Comparison of ENCODE assay signal across 11 cellular contexts in the genomic region with DNA sequence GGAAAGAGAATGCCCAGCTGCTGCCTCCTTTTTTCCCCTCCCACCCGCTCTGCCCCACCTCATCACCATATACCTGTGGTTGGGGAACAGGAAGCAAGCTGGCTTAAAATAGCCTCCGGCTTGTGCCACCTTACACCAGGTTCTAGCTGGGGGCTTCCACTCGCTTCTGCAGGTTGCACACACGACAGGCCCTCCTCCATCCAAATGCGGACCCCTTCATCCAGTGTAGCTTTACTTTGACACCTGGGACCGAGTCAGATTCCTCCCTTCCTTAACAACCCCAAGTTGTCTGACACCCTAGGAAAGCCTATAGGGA. TPM values are rescaled to one million over a fixed set of nuclear protein-coding genes. Genes with fewer than 3 reads are reported as not detected.
A peak's percentile ranks its signal among the peaks of the same experiment; 100 is the strongest.
DNase-seq lines count a peak whose midpoint lies in the region; ATAC-seq and TF ChIP-seq lines count a peak whose summit lies in the region.
"Had no signal": no experiment of that assay in that cellular context is flagged by ENCODE, and none has a peak within 500 bp of the region (broad histone marks: within the 10 kb centered on the region; RNA-seq: fewer than 3 reads in every experiment).

No MANE protein-coding gene starts in this region.

- TF ChIP-seq POLR2A in sigmoid colon (IDR thresholded peaks at IDR 0.05): no peak

- no peaks in the 10 kb centered on the region for H4K20me1 ChIP-seq in DOHH2 (ENCODE audit: control insufficient read depth, insufficient read depth, low read depth, low read length)
- H4K20me1 ChIP-seq in Loucy (ENCODE audit: insufficient read depth, low read length, poor library complexity, severe bottlenecking): no peaks in the 10 kb centered on the region
- no peaks in the 10 kb centered on the region for H4K20me1 ChIP-seq in mammary epithelial cell (ENCODE audit: insufficient read depth, low read length)

- H3K4me3 ChIP-seq in DOHH2 (ENCODE audit: low read length) (peak overlapping the region; percentile 63), Loucy (ENCODE audit: low read length, poor library complexity, severe bottlenecking) (peak overlapping the region; percentile 62), mammary epithelial cell (replicated peaks in 1 of 3; ENCODE audit: insufficient read depth in 1 of 3, low read depth in 2 of 3, low read length in 3 of 3) (no peak overlapping the region), ascending aorta (no peak overlapping the region), sigmoid colon (no peak overlapping the region)

- H3K9me3 ChIP-seq in DOHH2 (ENCODE audit: control insufficient read depth, insufficient read depth, low read length): no peaks in the 10 kb centered on the region
- no peaks in the 10 kb centered on the region for H3K9me3 ChIP-seq in Loucy (ENCODE audit: insufficient read depth, low read depth, low read length)
- H3K9me3 ChIP-seq in mammary epithelial cell (replicated peaks; ENCODE audit: insufficient read depth, low read length): no peaks in the 10 kb centered on the region
- H3K9me3 ChIP-seq in ascending aorta: no peaks in the 10 kb centered on the region
- no peaks in the 10 kb centered on the region for H3K9me3 ChIP-seq in sigmoid colon
- H3K9me3 ChIP-seq: neutrophil had no signal

- H3K27ac ChIP-seq in DOHH2 (ENCODE audit: low read depth, low read length): peak overlapping the region; percentile 67
- H3K27ac ChIP-seq in mammary epithelial cell (ENCODE audit: insufficient read depth, low read depth, low read length): peak overlapping the region; percentile 80
- H3K27ac ChIP-seq in caudate nucleus (ENCODE audit: low read depth, low read length): no peak overlapping the region
- no peak overlapping the region for H3K27ac ChIP-seq in ascending aorta
- peak overlapping the region in 2 of 4 donors; percentile 5 to 54 for H3K27ac ChIP-seq in sigmoid colon
- H3K27ac ChIP-seq: neutrophil had no signal

- CTCF ChIA-PET in mammary epithelial cell (lab: Charles Lee; ENCODE audit: low non-redundant PET): interaction anchor here (0.5 to 0.8 kb wide), 5 partner anchors 18 to 120 kb away, joined by 3 to 6 read pairs (median 3); no protein-coding TSS in a partner anchor

- H3K4me1 ChIP-seq in DOHH2 (ENCODE audit: control insufficient read depth, low read length): peaks cover 81% of the 10 kb centered on the region
- H3K4me1 ChIP-seq in Loucy (ENCODE audit: insufficient read depth, low read length, poor library complexity, severe bottlenecking): peaks cover 64% of the 10 kb centered on the region
- peaks cover 60% of the 10 kb centered on the region for H3K4me1 ChIP-seq in mammary epithelial cell (ENCODE audit: insufficient read depth, low read length)
- H3K4me1 ChIP-seq in ascending aorta: peaks cover 4 to 14% of the 10 kb centered on the region in 2 donors
- peaks cover 0 to 33% (median 24%) of the 10 kb centered on the region in 4 donors for H3K4me1 ChIP-seq in sigmoid colon

- dilution Hi-C loops in mammary epithelial cell (cut with HindIII; ENCODE audit: low sequenced_read_pairs): no loop called here

- H3K36me3 Mint-ChIP-seq in natural killer cell treated with Interleukin-12 subunit alpha and Interleukin-12 subunit beta and Interleukin-15 and Interleukin-18, amount 100 ng/mL, for 72 hours: no peaks in the 10 kb centered on the region

- H3K4me1 Mint-ChIP-seq in natural killer cell treated with Interleukin-12 subunit alpha and Interleukin-12 subunit beta and Interleukin-15 and Interleukin-18, amount 100 ng/mL, for 72 hours (ENCODE audit: low read depth in 2 of 2): peaks cover 29 to 33% of the 10 kb centered on the region in 2 donors

- peak overlapping the region; percentile 68 for H3K9ac ChIP-seq in Loucy (ENCODE audit: low read depth, low read length, poor library complexity, severe bottlenecking)
- no peak overlapping the region for H3K9ac ChIP-seq in mammary epithelial cell (ENCODE audit: insufficient read depth, low read length)

- DNase-seq in mammary epithelial cell (no peak), caudate nucleus (lab: John Stamatoyannopoulos, UW) (no peak), ascending aorta (ENCODE audit: low spot score in 2 of 2) (no peak), sigmoid colon (no peak)
- no peak for DNase-seq in natural killer cell treated with Interleukin-12 subunit alpha and Interleukin-12 subunit beta and Interleukin-15 and Interleukin-18, amount 100 ng/mL, for 72 hours (ENCODE audit: low spot score)
- DNase-seq: amniotic stem cell had no signal

- H3K4me2 ChIP-seq in DOHH2 (ENCODE audit: low read length) (peak overlapping the region; percentile 69), Loucy (ENCODE audit: low read depth, low read length, poor library complexity, severe bottlenecking) (peak overlapping the region; percentile 72), mammary epithelial cell (ENCODE audit: insufficient read depth, low read depth, low read length) (peak overlapping the region; percentile 34)

- no peaks in the 10 kb centered on the region for H3K36me3 ChIP-seq in DOHH2 (ENCODE audit: control insufficient read depth, low read length)
- no peaks in the 10 kb centered on the region for H3K36me3 ChIP-seq in Loucy (ENCODE audit: insufficient read depth, low read length)
- H3K36me3 ChIP-seq in mammary epithelial cell (ENCODE audit: insufficient read depth, low read length): no peaks in the 10 kb centered on the region
- H3K36me3 ChIP-seq in ascending aorta: no peaks in the 10 kb centered on the region
- no peaks in the 10 kb centered on the region for H3K36me3 ChIP-seq in sigmoid colon
- H3K36me3 ChIP-seq: neutrophil had no signal

- intact Hi-C loops in mammary epithelial cell (cut with micrococcal nuclease): loop anchor here (2.0 kb wide), 1 partner anchor 44 kb away; no protein-coding TSS in a partner anchor
- intact Hi-C loops in ascending aorta (cut with DNase I): no loop called here
- intact Hi-C loops in sigmoid colon (cut with DNase I): loop anchor here (5.0 kb wide), 1 partner anchor 46 kb away; no protein-coding TSS in a partner anchor

- TF ChIP-seq CTCF in DOHH2 (IDR thresholded peaks at IDR 0.05; ENCODE audit: low read depth, low read length, poor library complexity, severe bottlenecking) (no peak), Loucy (conservative IDR thresholded peaks at IDR 0.05; ENCODE audit: low read length) (no peak), mammary epithelial cell (conservative IDR thresholded peaks at IDR 0.05 in 1 of 2, IDR thresholded peaks at IDR 0.05 in 1 of 2; ENCODE audit: extremely low read depth in 1 of 2, insufficient read depth in 1 of 2, low read depth in 1 of 2, low read length in 2 of 2) (no peak), ascending aorta (IDR thresholded peaks at IDR 0.05) (no peak), sigmoid colon (IDR thresholded peaks at IDR 0.05) (no peak)

- H3K9me3 Mint-ChIP-seq in natural killer cell treated with Interleukin-12 subunit alpha and Interleukin-12 subunit beta and Interleukin-15 and Interleukin-18, amount 100 ng/mL, for 72 hours: no peaks in the 10 kb centered on the region

- no peaks in the 10 kb centered on the region for H3K9me2 ChIP-seq in DOHH2 (replicated peaks; ENCODE audit: control insufficient read depth, low read length)
- no peaks in the 10 kb centered on the region for H3K9me2 ChIP-seq in Loucy (replicated peaks; ENCODE audit: low read depth, low read length)

- H2AFZ ChIP-seq in Loucy (ENCODE audit: low read length) (peak overlapping the region; percentile 78), mammary epithelial cell (ENCODE audit: low read depth, low read length) (no peak overlapping the region)

- peak overlapping the region; percentile 61 to 62 for H3K27ac Mint-ChIP-seq in natural killer cell treated with Interleukin-12 subunit alpha and Interleukin-12 subunit beta and Interleukin-15 and Interleukin-18, amount 100 ng/mL, for 72 hours

- H3K27me3 Mint-ChIP-seq in natural killer cell treated with Interleukin-12 subunit alpha and Interleukin-12 subunit beta and Interleukin-15 and Interleukin-18, amount 100 ng/mL, for 72 hours: peaks cover 0 to 2% of the 10 kb centered on the region in 2 donors

- peak overlapping the region; percentile 80 for H3K4me3 Mint-ChIP-seq in natural killer cell treated with Interleukin-12 subunit alpha and Interleukin-12 subunit beta and Interleukin-15 and Interleukin-18, amount 100 ng/mL, for 72 hours

- no TSS peak for BruUV-seq in mammary epithelial cell (replicated peaks; lab: Mats Ljungman, UMichigan)

- no peak for ATAC-seq in natural killer cell treated with Interleukin-12 subunit alpha and Interleukin-12 subunit beta and Interleukin-15 and Interleukin-18, amount 100 ng/mL, for 72 hours
- no peak for ATAC-seq in GM21619 (IDR thresholded peaks at IDR 0.05; ENCODE audit: unreplicated experiment)

- H3F3A ChIP-seq in DOHH2 (ENCODE audit: control insufficient read depth, insufficient read depth) (no peaks in the 10 kb centered on the region), Loucy (ENCODE audit: low read depth) (no peaks in the 10 kb centered on the region)

- in situ Hi-C loops in mammary epithelial cell (cut with MboI; ENCODE audit: low sequenced_read_pairs in 2 of 2): loop anchor here in 1 of 2 donors (5.0 kb wide), 1 partner anchor 46 kb away; no protein-coding TSS in a partner anchor

- 41% methylated on average over 6 of the region's 6 CpGs for WGBS in mammary epithelial cell (ENCODE audit: low coverage, missing lambda C conversion rate)
- 18 to 27% methylated on average over 6 of the region's 6 CpGs for WGBS in sigmoid colon, 2 donors

- H3K79me2 ChIP-seq in DOHH2 (ENCODE audit: control insufficient read depth, low read length): no peaks in the 10 kb centered on the region
- H3K79me2 ChIP-seq in Loucy (ENCODE audit: insufficient read depth, low read length): no peaks in the 10 kb centered on the region
- peaks cover 34% of the 10 kb centered on the region for H3K79me2 ChIP-seq in mammary epithelial cell (ENCODE audit: insufficient read depth, low read length)

- TF ChIP-seq EP300 in sigmoid colon (IDR thresholded peaks at IDR 0.05): no peak

- H3K27me3 ChIP-seq in DOHH2 (ENCODE audit: control insufficient read depth, low read length) (peaks cover 2% of the 10 kb centered on the region; the same call in 1 of the 2 replicates), Loucy (ENCODE audit: insufficient read depth, low read length, poor library complexity, severe bottlenecking) (no peaks in the 10 kb centered on the region), mammary epithelial cell (ENCODE audit: insufficient read depth, low read length) (no peaks in the 10 kb centered on the region), ascending aorta (no peaks in the 10 kb centered on the region), sigmoid colon (peaks cover 0 to 9% (median 0%) of the 10 kb centered on the region in 3 donors)
- H3K27me3 ChIP-seq: foreskin keratinocyte had no signal

RNA-seq across cellular contexts. Expression of gene BLACAT1, which starts 14.6 kb away (rescaled TPM):
- total RNA-seq in mammary epithelial cell (1 to 10 TPM; 1.6 to 2.5 TPM), ascending aorta (not detected), sigmoid colon (under 1 TPM in 1 of 4 donors, not detected in 3; 0.36 TPM)
- polyA plus RNA-seq in mammary epithelial cell (1.8 TPM), sigmoid colon (under 1 TPM in 1 of 3 donors, not detected in 2; 0.51 TPM)
- 4.4 TPM for polyA minus RNA-seq in mammary epithelial cell
- not detected for total RNA-seq in natural killer cell treated with Interleukin-12 subunit alpha and Interleukin-12 subunit beta and Interleukin-15 and Interleukin-18, amount 100 ng/mL, for 72 hours

RNA-seq across cellular contexts. Expression of gene LEMD1, which starts 19.4 kb away (rescaled TPM):
- total RNA-seq in mammary epithelial cell (1 to 10 TPM; 3.2 to 5.2 TPM), ascending aorta (not detected), sigmoid colon (not detected)
- polyA plus RNA-seq in mammary epithelial cell (4.6 TPM), sigmoid colon (under 1 TPM in 1 of 3 donors, not detected in 2; 0.34 TPM)
- polyA minus RNA-seq in mammary epithelial cell: 2.8 TPM
- not detected for total RNA-seq in natural killer cell treated with Interleukin-12 subunit alpha and Interleukin-12 subunit beta and Interleukin-15 and Interleukin-18, amount 100 ng/mL, for 72 hours

Comparison
In these comparisons a context has a peak if more than half of its experiments do, and no peak if none do; other contexts are left out.
1. H3K27ac ChIP-seq: peak in DOHH2 (single experiment) and mammary epithelial cell (single experiment); none in caudate nucleus (single experiment) and ascending aorta (0 of 2).
2. H3K4me3 ChIP-seq: peak in DOHH2 (single experiment) and Loucy (single experiment); none in mammary epithelial cell (0 of 3), ascending aorta (0 of 2) and sigmoid colon (0 of 4).
3. Peak in every context shown above with its lines, with median percentiles within 50 percentile points of each other: H3K4me2 ChIP-seq.